Comparison of ENCODE assay signal across 9 cellular contexts in the genomic region with DNA sequence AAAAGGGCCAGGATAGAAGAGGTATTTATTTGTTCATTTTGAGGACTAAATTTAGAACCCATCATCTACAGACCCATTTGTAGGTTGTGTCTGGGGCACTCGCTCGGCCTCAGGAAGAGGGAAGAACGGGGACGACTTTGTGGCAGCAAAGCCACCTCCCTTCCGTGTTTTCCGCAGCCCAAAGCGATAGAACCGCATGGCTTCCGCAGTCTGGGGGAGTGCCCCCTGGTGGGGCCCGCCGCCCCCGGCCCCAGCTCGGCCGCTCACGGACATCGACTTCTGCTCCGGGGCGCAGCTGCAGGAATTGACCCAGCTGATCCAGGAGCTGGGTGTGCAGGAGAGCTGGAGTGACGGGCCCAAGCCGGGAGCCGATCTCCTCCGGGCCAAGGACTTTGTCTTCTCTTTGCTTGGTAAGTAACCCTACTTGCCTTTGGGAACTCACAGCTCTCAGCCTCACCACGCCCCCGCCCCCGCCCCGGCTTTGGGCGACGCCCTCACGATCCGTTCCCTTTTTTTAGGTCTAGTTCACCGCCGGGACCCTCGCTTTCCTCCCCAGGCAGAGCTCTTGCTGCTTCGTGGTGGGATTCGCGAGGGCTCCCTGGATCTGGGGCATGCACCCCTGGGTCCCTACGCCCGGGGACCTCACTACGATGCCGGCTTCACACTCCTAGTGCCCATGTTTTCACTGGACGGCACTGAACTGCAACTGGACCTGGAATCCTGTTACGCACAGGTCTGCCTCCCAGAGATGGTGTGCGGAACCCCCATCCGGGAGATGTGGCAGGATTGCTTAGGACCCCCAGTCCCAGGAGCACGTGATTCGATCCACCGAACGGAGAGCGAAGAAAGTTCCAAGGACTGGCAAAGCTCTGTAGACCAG. TPM values are rescaled to one million over a fixed set of nuclear protein-coding genes. Genes with fewer than 3 reads are reported as not detected.
DNase-seq lines count a peak whose midpoint lies in the region; ATAC-seq and TF ChIP-seq lines count a peak whose summit lies in the region.
"Had no signal": no experiment of that assay in that cellular context is flagged by ENCODE, and none has a peak within 500 bp of the region (broad histone marks: within the 10 kb centered on the region; RNA-seq: fewer than 3 reads in every experiment).

No MANE protein-coding gene starts in this region.

- H3K4ac ChIP-seq in H9 (ENCODE audit: low read depth, low read length) = no peak overlapping the region

- peaks cover 24% of the 10 kb centered on the region for H3K27me3 Mint-ChIP-seq in H9 (ENCODE audit: low read depth)
- H3K27me3 Mint-ChIP-seq in neural crest cell (ENCODE audit: low read depth) = peaks cover 56% of the 10 kb centered on the region

- H3K79me2 ChIP-seq in H9 (ENCODE audit: insufficient read depth, low read length) = no peaks in the 10 kb centered on the region

- H3K4me3 ChIP-seq in esophagus (ENCODE audit: low read depth in 1 of 2, low read length in 2 of 2) (peak overlapping the region; percentile 63 to 69), urinary bladder (ENCODE audit: low read depth, low read length) (peak overlapping the region; percentile 37)

- peaks cover 33% of the 10 kb centered on the region for H3K23me2 ChIP-seq in H9 (ENCODE audit: insufficient read length, low read depth, low read length, poor library complexity, severe bottlenecking)

- H2BK5ac ChIP-seq in H9 (ENCODE audit: insufficient read length, low read length) = no peak overlapping the region

- H4K8ac ChIP-seq in H9 (replicated peaks; ENCODE audit: insufficient read length, low read depth, low read length) = no peak overlapping the region

- no peak overlapping the region for H2AK5ac ChIP-seq in H9 (ENCODE audit: insufficient read length, low read length)

- no peak overlapping the region for H3T11ph ChIP-seq in H9 (ENCODE audit: low read length)

- no peaks in the 10 kb centered on the region for H3K9me3 Mint-ChIP-seq in H9
- H3K9me3 Mint-ChIP-seq in neural crest cell = peaks cover 4% of the 10 kb centered on the region

- peaks cover 7% of the 10 kb centered on the region for H3K27me3 ChIP-seq in H9 (ENCODE audit: insufficient read depth, low read length)
- no peaks in the 10 kb centered on the region for H3K27me3 ChIP-seq in esophagus (ENCODE audit: control insufficient read depth in 1 of 2, insufficient read depth in 2 of 2, low read length in 2 of 2)

- H3K4me1 Mint-ChIP-seq in H9 (peaks cover 22 to 23% of the 10 kb centered on the region in 2 experiments), neural crest cell (peaks cover 38% of the 10 kb centered on the region)

- no peak overlapping the region for H4K91ac ChIP-seq in H9 (ENCODE audit: insufficient read length, low read depth, low read length)

- H3K14ac ChIP-seq in H9 (ENCODE audit: insufficient read depth, low read length) = peak overlapping the region; percentile 32; the same call in 1 of the 2 replicates

- H4K5ac ChIP-seq in H9 (ENCODE audit: insufficient read length, low read depth, low read length) = no peak overlapping the region

- H3K4me1 ChIP-seq in ES-I3 (ENCODE audit: insufficient read depth, low read length) (peaks cover 4% of the 10 kb centered on the region; the same call in 1 of the 2 replicates), H9 (ENCODE audit: insufficient read depth, low read length) (no peaks in the 10 kb centered on the region), esophagus (ENCODE audit: control insufficient read depth in 2 of 2, insufficient read depth in 2 of 2, low read length in 1 of 2) (peaks cover 0 to 23% of the 10 kb centered on the region in 2 donors), urinary bladder (ENCODE audit: insufficient read depth) (peaks cover 2% of the 10 kb centered on the region)

- H3K18ac ChIP-seq in H9 (ENCODE audit: insufficient read length, low read depth, low read length) = peak overlapping the region; percentile 30

- H2BK120ac ChIP-seq in H9 (ENCODE audit: low read depth, low read length, poor library complexity, severe bottlenecking) = no peak overlapping the region

- no CpG with 5 or more reads among the region's 49 CpGs for WGBS in H9 (ENCODE audit: extremely low coverage, insufficient read length, low lambda C conversion rate)
- WGBS in esophagus, 2 donors = 5 to 6% methylated on average over 49 of the region's 49 CpGs
- WGBS in urinary bladder = 8% methylated on average over 49 of the region's 49 CpGs

- H4K20me1 ChIP-seq in H9 (ENCODE audit: control insufficient read depth, insufficient read depth, insufficient read length) = no peaks in the 10 kb centered on the region

- no peak overlapping the region for H2BK12ac ChIP-seq in H9 (ENCODE audit: insufficient read length, low read depth, low read length)

- H3K4me3 Mint-ChIP-seq in H9 = peak overlapping the region; percentile 77 to 89
- peak overlapping the region; percentile 87 for H3K4me3 Mint-ChIP-seq in neural crest cell

- no peaks in the 10 kb centered on the region for H3K9me3 ChIP-seq in ES-I3 (ENCODE audit: control insufficient read depth, insufficient read depth, low read length)
- no peaks in the 10 kb centered on the region for H3K9me3 ChIP-seq in H9 (ENCODE audit: control insufficient read depth, low read depth, low read length)
- no peaks in the 10 kb centered on the region for H3K9me3 ChIP-seq in esophagus (ENCODE audit: control insufficient read depth in 2 of 2, insufficient read depth in 1 of 2, low read depth in 1 of 2, low read length in 1 of 2)

- DNase-seq in H9 (peak; percentile 91), NCI-H345 treated with DMSO at 0.1 percent for 48 hours (lab: John Stamatoyannopoulos, UW; ENCODE audit: unreplicated experiment) (peak; percentile 35), neural crest cell (ENCODE audit: low read depth, low spot score) (no peak)
- peak; percentile 87 for DNase-seq in activated CD8-positive, alpha-beta memory T cell treated with anti-CD3 and anti-CD28 coated beads for 24 hours

- H3K23ac ChIP-seq in H9 (ENCODE audit: insufficient read length, low read depth, low read length) = no peak overlapping the region

- H3K27ac Mint-ChIP-seq in H9 (peak overlapping the region; percentile 85 to 98 (median 93); a peak in 6 of 7 replicates), neural crest cell (ENCODE audit: unreplicated experiment) (no peak overlapping the region)

- no peak overlapping the region for H2AFZ ChIP-seq in H9 (ENCODE audit: low read length)

- H3K27ac ChIP-seq in H9 (ENCODE audit: insufficient read length, low read depth, low read length) (peak overlapping the region; percentile 3), esophagus (ENCODE audit: low read depth in 2 of 2, low read length in 1 of 2) (peak overlapping the region; percentile 93 to 94), urinary bladder (ENCODE audit: low read depth) (peak overlapping the region; percentile 47)

- H3K36me3 ChIP-seq in ES-I3 (ENCODE audit: insufficient read depth, low read length) = no peaks in the 10 kb centered on the region
- no peaks in the 10 kb centered on the region for H3K36me3 ChIP-seq in esophagus (ENCODE audit: control insufficient read depth in 2 of 2, insufficient read depth in 2 of 2, low read length in 1 of 2)
- no peaks in the 10 kb centered on the region for H3K36me3 ChIP-seq in urinary bladder (ENCODE audit: insufficient read depth)

- H3K56ac ChIP-seq in H9 (ENCODE audit: insufficient read length, low read depth, low read length) = no peak overlapping the region

- no peak overlapping the region for H2BK20ac ChIP-seq in H9 (ENCODE audit: low read depth, low read length, poor library complexity, severe bottlenecking)

- no peaks in the 10 kb centered on the region for H3K79me1 ChIP-seq in H9 (ENCODE audit: insufficient read depth, low read depth, low read length, poor library complexity, severe bottlenecking)

- peak overlapping the region; percentile 60 for H3K4me2 ChIP-seq in H9 (ENCODE audit: insufficient read depth, insufficient read length, low read length)

- H3K9ac ChIP-seq in ES-I3 (ENCODE audit: low read depth, low read length) (peak overlapping the region; percentile 64), H9 (ENCODE audit: extremely low read depth, insufficient read length, low read length) (peak overlapping the region; percentile 29)

- H2BK15ac ChIP-seq in H9 (ENCODE audit: low read depth, low read length) = no peak overlapping the region

- TF ChIP-seq CTCF in H9 (conservative IDR thresholded peaks at IDR 0.05) = peak; percentile 29; the same call in 2 of the 3 replicates
- no peak for TF ChIP-seq CTCF in neural crest cell (conservative IDR thresholded peaks at IDR 0.05)

- ATAC-seq in GM19463 (IDR thresholded peaks at IDR 0.05; ENCODE audit: unreplicated experiment) = no peak

- H3K36me3 Mint-ChIP-seq in H9 (ENCODE audit: insufficient read depth in 1 of 3, low read depth in 3 of 3) (no peaks in the 10 kb centered on the region), neural crest cell (ENCODE audit: low read depth) (peaks cover 6% of the 10 kb centered on the region)

RNA-seq across cellular contexts. Expression of gene TMEM102, which starts 0.7 kb away (rescaled TPM):
- total RNA-seq in H9 (2021) = 8.3 and 8.6 TPM in 2 replicates
- 1 to 10 TPM; 6.8 to 9.8 TPM for polyA plus RNA-seq in esophagus
- total RNA-seq in neural crest cell = 1.1 and 1.3 TPM in 2 replicates
- total RNA-seq in urinary bladder = 3.1 TPM
- polyA plus RNA-seq in urinary bladder = 4.0 TPM

RNA-seq across cellular contexts. Expression of gene FGF11, which starts 3.4 kb away (rescaled TPM):
- total RNA-seq in H9 (2021) (14.1 and 15.2 TPM in 2 replicates), neural crest cell (6.0 and 6.5 TPM in 2 replicates), urinary bladder (2.1 TPM)
- polyA plus RNA-seq in esophagus (10 to 100 TPM in 1 of 2 donors, 1 to 10 TPM in 1; 5.6 to 16.5 TPM), urinary bladder (0.95 TPM)

RNA-seq across cellular contexts. Expression of gene SPEM3, which starts 7.3 kb away (rescaled TPM):
- total RNA-seq in H9 (2021) = not detected in 2 replicates
- polyA plus RNA-seq in esophagus = not detected
- not detected in 2 replicates for total RNA-seq in neural crest cell
- not detected for total RNA-seq in urinary bladder
- polyA plus RNA-seq in urinary bladder = not detected
- total RNA-seq: activated CD8-positive, alpha-beta memory T cell treated with anti-CD3 and anti-CD28 coated beads for 36 hours had no signal

RNA-seq across cellular contexts. Expression of gene CHRNB1, which starts 8.9 kb away (rescaled TPM):
- total RNA-seq in H9 (2021) (12.7 and 13.2 TPM in 2 replicates), neural crest cell (9.7 and 9.9 TPM in 2 replicates), urinary bladder (10.7 TPM)
- polyA plus RNA-seq in esophagus (1 to 10 TPM; 7.0 to 7.4 TPM), urinary bladder (15.4 TPM)

RNA-seq across cellular contexts. Expression of gene SPEM2, which starts 10.5 kb away (rescaled TPM):
- not detected in 2 replicates for total RNA-seq in H9 (2021)
- not detected for polyA plus RNA-seq in esophagus
- total RNA-seq in neural crest cell = not detected in 2 replicates
- total RNA-seq in urinary bladder = not detected
- polyA plus RNA-seq in urinary bladder = not detected
- total RNA-seq: activated CD8-positive, alpha-beta memory T cell treated with anti-CD3 and anti-CD28 coated beads for 36 hours had no signal

Comparison
In these comparisons a context has a peak if more than half of its experiments do, and no peak if none do; other contexts are left out.
1. H3K27ac ChIP-seq: peak in every context shown above with its lines; median percentile 94 in esophagus; 47 in urinary bladder; 3 in H9.